Comparison of ENCODE assay signal across 9 cellular contexts in the genomic region with DNA sequence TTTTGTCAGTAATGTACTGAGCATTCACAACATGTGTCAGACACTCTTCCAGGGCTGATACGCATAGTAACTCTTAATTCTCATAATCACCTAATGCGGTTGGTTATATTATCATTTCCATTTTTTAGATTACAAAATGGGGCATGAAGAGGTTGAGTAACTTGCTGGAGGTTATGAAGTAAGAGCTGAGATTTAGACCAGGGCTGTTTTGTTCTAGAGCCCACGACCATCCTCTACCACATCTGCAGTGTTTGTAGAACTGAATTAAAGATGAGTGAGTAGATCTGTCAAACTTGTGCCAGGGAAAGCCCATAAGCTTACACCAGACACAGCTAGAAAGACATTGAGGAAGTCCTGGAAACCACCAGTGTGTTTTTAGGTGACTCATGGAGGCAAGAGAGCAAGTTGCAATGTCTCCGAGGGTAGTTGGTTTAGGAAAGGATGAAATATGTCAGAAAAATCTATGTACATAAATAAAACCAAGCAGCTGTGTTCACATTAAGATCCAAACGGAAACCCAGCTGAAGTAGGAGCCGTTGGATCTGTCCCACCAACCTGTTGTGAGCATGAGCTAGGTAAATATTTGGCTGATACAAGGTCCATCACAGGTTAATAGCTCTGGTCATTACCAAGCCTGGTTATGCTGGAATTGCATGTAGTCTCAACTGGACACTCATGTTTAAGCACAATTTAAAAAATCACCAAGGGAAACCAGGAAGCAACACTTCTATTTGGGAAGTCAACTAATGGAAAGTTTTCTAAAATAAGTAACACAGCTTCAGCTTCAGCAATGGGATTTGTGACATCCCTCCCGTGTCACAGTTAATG. TPM values are rescaled to one million over a fixed set of nuclear protein-coding genes. Genes with fewer than 3 reads are reported as not detected.
DNase-seq lines count a peak whose midpoint lies in the region; ATAC-seq, FAIRE-seq and TF ChIP-seq lines count a peak whose summit lies in the region.
"Had no signal": no experiment of that assay in that cellular context is flagged by ENCODE, and none has a peak within 500 bp of the region (broad histone marks: within the 10 kb centered on the region; RNA-seq: fewer than 3 reads in every experiment).

No MANE protein-coding gene starts in this region.

- DNase-seq in H54 (ENCODE audit: insufficient read length, low spot score) (peak; percentile 71), RPMI7951 (ENCODE audit: low read depth) (peak; percentile 57), fibroblast of gingiva (ENCODE audit: low read depth) (peak; percentile 63), OCI-M2 (lab: John Stamatoyannopoulos, UW; ENCODE audit: unreplicated experiment) (no peak), 8988T (no peak), NCI-H1694 (lab: John Stamatoyannopoulos, UW) (no peak)
- DNase-seq: naive B cell had no signal

- peak overlapping the region; percentile 77 for H3K27ac ChIP-seq in skeletal muscle tissue (ENCODE audit: low read depth, low read length)

- TF ChIP-seq POLR2A in H54 (IDR thresholded peaks at IDR 0.05; ENCODE audit: low read depth, low read length) = no peak

- ATAC-seq in GM19452 (IDR thresholded peaks at IDR 0.05; ENCODE audit: unreplicated experiment) = no peak

- H3K36me3 ChIP-seq in skeletal muscle tissue (ENCODE audit: control insufficient read depth in 3 of 3, insufficient read depth in 3 of 3, low read length in 3 of 3) = no peaks in the 10 kb centered on the region

- peak overlapping the region in 1 of 3 donors; percentile 15 for H3K9ac ChIP-seq in skeletal muscle tissue (ENCODE audit: low read depth in 1 of 3, low read length in 3 of 3)

- peak; percentile 96 for FAIRE-seq in H54 (lab: Jason Lieb, UNC)

- H3K4me3 ChIP-seq in skeletal muscle tissue (ENCODE audit: low read length in 3 of 3) = peak overlapping the region in 2 of 3 donors; percentile 23 to 24

- peaks cover 0 to 2% (median 0%) of the 10 kb centered on the region in 3 donors for H3K27me3 ChIP-seq in skeletal muscle tissue (ENCODE audit: control insufficient read depth in 3 of 3, insufficient read depth in 3 of 3, low read length in 3 of 3)

- H3K4me1 ChIP-seq in skeletal muscle tissue (ENCODE audit: control insufficient read depth in 3 of 3, insufficient read depth in 3 of 3, low read length in 3 of 3) = peaks cover 12 to 18% (median 14%) of the 10 kb centered on the region in 3 donors

- no peaks in the 10 kb centered on the region for H3K9me3 ChIP-seq in skeletal muscle tissue (ENCODE audit: control insufficient read depth in 3 of 3, low read length in 3 of 3)

RNA-seq across cellular contexts. Expression of a gene that starts 49.9 kb away (rescaled TPM):
- 1.8 and 1.9 TPM in 2 replicates for total RNA-seq in RPMI7951 (2014; rRNA removed; shearing (Covaris generic))
- 16.7 TPM for total RNA-seq in skeletal muscle tissue

Comparison
In these comparisons a context has a peak if more than half of its experiments do, and no peak if none do; other contexts are left out.
1. DNase-seq: peak in H54 (single experiment), RPMI7951 (single experiment) and fibroblast of gingiva (single experiment); none in OCI-M2 (single experiment), 8988T (single experiment) and NCI-H1694 (single experiment).